Comparison of ENCODE assay signal across 8 cellular contexts in the genomic region with DNA sequence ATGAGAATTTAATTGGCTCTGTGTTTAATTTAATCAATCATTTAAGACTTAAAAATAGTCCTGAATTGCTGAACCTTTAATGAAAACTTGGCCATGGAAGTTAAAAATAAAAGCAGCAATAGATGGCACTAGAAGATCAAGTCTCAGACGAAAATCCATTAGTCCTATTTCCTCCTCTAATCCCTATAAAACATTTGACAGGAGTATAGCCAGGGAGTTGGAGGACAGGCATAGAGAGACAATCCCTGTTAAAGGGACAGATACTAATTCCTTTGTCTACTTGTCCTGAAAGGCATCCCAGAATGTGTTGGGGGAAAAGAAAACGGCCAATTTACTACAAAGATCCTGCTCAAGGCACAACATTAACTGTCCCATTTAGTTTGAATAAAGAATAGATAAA.
DNase-seq lines count a peak whose midpoint lies in the region; ATAC-seq and TF ChIP-seq lines count a peak whose summit lies in the region.

No MANE protein-coding gene starts in this region.

- no peaks in the 10 kb centered on the region for H3K9me2 ChIP-seq in hepatocyte (replicated peaks; ENCODE audit: insufficient read depth)

- H3K36me3 ChIP-seq in cardiac muscle cell: no peaks in the 10 kb centered on the region
- no peaks in the 10 kb centered on the region for H3K36me3 ChIP-seq in left ventricle myocardium inferior
- H3K36me3 ChIP-seq in hepatocyte (replicated peaks; ENCODE audit: insufficient read depth, low read depth): no peaks in the 10 kb centered on the region
- H3K36me3 ChIP-seq in right atrium auricular region: no peaks in the 10 kb centered on the region

- H3K4me2 ChIP-seq in hepatocyte: peak overlapping the region; percentile 66

- intact Hi-C loops in left ventricle myocardium inferior (cut with micrococcal nuclease): no loop called here

- H2AFZ ChIP-seq in hepatocyte: peak overlapping the region; percentile 6

- H3K79me2 ChIP-seq in hepatocyte: no peaks in the 10 kb centered on the region

- H4K20me1 ChIP-seq in hepatocyte (ENCODE audit: insufficient read depth, poor library complexity, severe bottlenecking): no peaks in the 10 kb centered on the region

- peak overlapping the region; percentile 77 for H3K27ac Mint-ChIP-seq in type B pancreatic cell
- no peak overlapping the region for H3K27ac Mint-ChIP-seq in T-helper 17 cell

- H3K9me3 ChIP-seq in cardiac muscle cell (ENCODE audit: low read depth) (no peaks in the 10 kb centered on the region), left ventricle myocardium inferior (replicated peaks) (peaks cover 19% of the 10 kb centered on the region), hepatocyte (ENCODE audit: low read depth) (no peaks in the 10 kb centered on the region), T-helper 17 cell (ENCODE audit: control insufficient read depth, low read length, poor library complexity, severe bottlenecking) (no peaks in the 10 kb centered on the region), right atrium auricular region (peaks cover 0 to 21% of the 10 kb centered on the region in 2 donors)

- H3K27me3 Mint-ChIP-seq in type B pancreatic cell (no peaks in the 10 kb centered on the region), T-helper 17 cell (no peaks in the 10 kb centered on the region)

- no peak for TF ChIP-seq CTCF in cardiac muscle cell (IDR thresholded peaks at IDR 0.05; ENCODE audit: low read depth, low read length)
- no peak for TF ChIP-seq CTCF in left ventricle myocardium inferior (IDR thresholded peaks at IDR 0.05; ENCODE audit: borderline replicate concordance)
- TF ChIP-seq CTCF in hepatocyte (IDR thresholded peaks at IDR 0.05; ENCODE audit: poor library complexity): peak; percentile 41
- peak; percentile 40 for TF ChIP-seq CTCF in type B pancreatic cell (conservative IDR thresholded peaks at IDR 0.05)
- TF ChIP-seq CTCF in right atrium auricular region (IDR thresholded peaks at IDR 0.05): no peak

- no peaks in the 10 kb centered on the region for H3K36me3 Mint-ChIP-seq in type B pancreatic cell
- no peaks in the 10 kb centered on the region for H3K36me3 Mint-ChIP-seq in T-helper 17 cell (ENCODE audit: low read depth)

- H3K4me1 Mint-ChIP-seq in type B pancreatic cell (ENCODE audit: unreplicated experiment) (peaks cover 11% of the 10 kb centered on the region), T-helper 17 cell (no peaks in the 10 kb centered on the region)

- H3K27ac ChIP-seq in cardiac muscle cell (peak overlapping the region; percentile 28), left ventricle myocardium inferior (replicated peaks) (no peak overlapping the region), hepatocyte (peak overlapping the region; percentile 58), right atrium auricular region (no peak overlapping the region)

- ATAC-seq in T-helper 17 cell (no peak), GM18511 (IDR thresholded peaks at IDR 0.05; ENCODE audit: unreplicated experiment) (no peak)

- H3K27me3 ChIP-seq in cardiac muscle cell: no peaks in the 10 kb centered on the region
- no peaks in the 10 kb centered on the region for H3K27me3 ChIP-seq in left ventricle myocardium inferior (ENCODE audit: low read depth)
- no peaks in the 10 kb centered on the region for H3K27me3 ChIP-seq in hepatocyte
- H3K27me3 ChIP-seq in right atrium auricular region: no peaks in the 10 kb centered on the region

- WGBS in hepatocyte (ENCODE audit: low lambda C conversion rate, missing lambda C conversion rate): 10% methylated on average over 2 of the region's 2 CpGs

- H3K4me3 Mint-ChIP-seq in type B pancreatic cell: no peak overlapping the region
- H3K4me3 Mint-ChIP-seq in T-helper 17 cell: no peak overlapping the region

- in situ Hi-C loops in SK-MEL-5 (cut with HindIII; ENCODE audit: low pct_unique_long_range_greater_than_20kb, low sequenced_read_pairs): no loop called here

- DNase-seq in cardiac muscle cell (ENCODE audit: low read depth in 1 of 2, low spot score in 1 of 2): peak in 1 of 2 donors; percentile 4
- no peak for DNase-seq in left ventricle myocardium inferior
- peak; percentile 85 for DNase-seq in SK-MEL-5 (ENCODE audit: low read depth, low spot score)
- DNase-seq in hepatocyte (ENCODE audit: low spot score): peak; percentile 18
- no peak for DNase-seq in type B pancreatic cell (ENCODE audit: extremely low spot score, unreplicated experiment)
- no peak for DNase-seq in T-helper 17 cell
- DNase-seq in right atrium auricular region (ENCODE audit: low spot score): no peak

- H3K4me3 ChIP-seq in cardiac muscle cell (no peak overlapping the region), left ventricle myocardium inferior (no peak overlapping the region), hepatocyte (no peak overlapping the region), right atrium auricular region (no peak overlapping the region)

- H3K4me1 ChIP-seq in cardiac muscle cell (ENCODE audit: low read depth) (peaks cover 6% of the 10 kb centered on the region), left ventricle myocardium inferior (peaks cover 5% of the 10 kb centered on the region), hepatocyte (ENCODE audit: insufficient read depth) (peaks cover 5% of the 10 kb centered on the region), right atrium auricular region (peaks cover 0 to 6% of the 10 kb centered on the region in 2 donors)

- no peaks in the 10 kb centered on the region for H3K9me3 Mint-ChIP-seq in type B pancreatic cell

Comparison
In these comparisons a context has a peak if more than half of its experiments do, and no peak if none do; other contexts are left out.
1. H3K27ac ChIP-seq: peak in cardiac muscle cell (single experiment) and hepatocyte (single experiment); none in left ventricle myocardium inferior (single experiment) and right atrium auricular region (0 of 2).
2. DNase-seq: peak in SK-MEL-5 (single experiment) and hepatocyte (single experiment); none in left ventricle myocardium inferior (single experiment), type B pancreatic cell (single experiment), T-helper 17 cell (0 of 3) and right atrium auricular region (single experiment).
3. CTCF ChIP-seq: peak in hepatocyte (single experiment) and type B pancreatic cell (single experiment); none in cardiac muscle cell (single experiment), left ventricle myocardium inferior (single experiment) and right atrium auricular region (0 of 2).